Comparison of ENCODE assay signal across 23 cellular contexts in the genomic region with DNA sequence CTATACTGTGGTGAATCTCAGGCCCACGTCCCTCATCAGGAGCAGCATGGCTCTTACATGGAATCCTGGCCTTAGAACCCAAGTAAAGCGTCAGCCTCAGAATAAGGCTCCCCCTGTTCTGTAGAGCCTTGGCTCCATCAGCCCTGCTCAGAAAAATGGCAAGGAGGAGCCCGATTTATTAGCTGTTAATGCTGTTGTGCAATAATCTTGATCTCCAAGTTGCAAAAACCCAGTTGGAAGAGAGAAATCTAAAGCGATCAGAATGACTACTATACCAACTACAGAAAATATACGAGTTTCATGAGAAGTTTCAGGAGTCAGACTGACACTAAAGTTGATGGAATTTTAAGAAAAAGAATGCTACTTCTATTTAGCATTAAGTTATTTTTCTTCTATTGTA. TPM values are rescaled to one million over a fixed set of nuclear protein-coding genes. Genes with fewer than 3 reads are reported as not detected.
"Had no signal": no experiment of that assay in that cellular context is flagged by ENCODE, and none has a peak within 500 bp of the region (broad histone marks: within the 10 kb centered on the region; RNA-seq: fewer than 3 reads in every experiment).

No MANE protein-coding gene starts in this region.

- H3K27ac ChIP-seq: RWPE1, SJCRH30 had no signal

- DNase-seq: Karpas-422, KG1, MG63, NCI-H1092, NCI-H1105 treated with DMSO at 0.1 percent for 48 hours, NCI-H1417 treated with DMSO at 0.1 percent for 48 hours, NCI-H146, NCI-H1694 treated with DMSO at 0.1 percent for 48 hours, NCI-H1930, NCI-H2081, NCI-H2107, NCI-H2227 treated with DMSO at 0.1 percent for 48 hours, NCI-H524, NCI-H526 treated with DMSO at 0.1 percent for 48 hours, NCI-H774, SHP77 treated with DMSO at 0.1 percent for 48 hours, SJCRH30 had no signal

- H3K4me3 ChIP-seq: MG63, SJCRH30 had no signal

- H3K36me3 ChIP-seq: MG63, SJCRH30 had no signal

- H3K27me3 ChIP-seq: MG63, SJCRH30 had no signal

- H3K9me3 ChIP-seq: SJCRH30 had no signal

- ATAC-seq: SK-N-SH treated with all-trans-retinoic acid at 6 μM for 48 hours had no signal

- H3K4me1 ChIP-seq: SJCRH30 had no signal

- FAIRE-seq: RCC 7860 had no signal

RNA-seq across cellular contexts. Expression of a gene that starts 35.6 kb away (rescaled TPM):
- total RNA-seq: HT-29, NCI-H460, SJCRH30 had no signal
- polyA plus RNA-seq: IgD-negative memory B cell had no signal
